11 cellular contexts compared by ENCODE assay signal in the genomic region with DNA sequence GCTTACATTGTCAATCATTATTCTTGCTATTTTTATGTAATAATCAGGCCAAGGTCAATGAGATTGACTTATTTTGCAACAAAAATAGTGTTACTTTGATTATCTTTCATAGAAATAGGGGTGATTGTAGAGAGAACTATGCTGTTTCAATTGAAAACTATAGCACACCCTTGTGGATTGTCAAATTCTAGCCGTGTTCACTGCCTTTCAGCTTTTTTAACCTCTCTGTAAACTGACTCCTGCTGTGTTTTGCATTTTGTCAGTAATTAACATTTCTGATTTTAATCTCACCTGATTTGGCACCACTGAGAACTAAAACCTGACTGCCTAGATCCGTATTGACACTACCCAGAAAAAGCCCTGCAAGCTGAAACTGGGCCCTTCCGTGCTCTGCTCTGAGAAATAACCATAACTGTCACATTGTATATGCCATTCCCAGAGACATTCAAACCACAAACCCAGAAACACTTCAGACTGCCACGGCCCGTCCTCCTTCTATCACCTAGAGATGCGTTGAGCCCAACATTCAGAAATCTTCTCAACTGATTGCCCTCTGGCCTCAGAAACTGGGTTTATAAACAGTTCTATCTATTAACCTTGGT. TPM values are rescaled to one million over a fixed set of nuclear protein-coding genes. Genes with fewer than 3 reads are reported as not detected.
A peak's percentile ranks its signal among the peaks of the same experiment; 100 is the strongest.
DNase-seq lines count a peak whose midpoint lies in the region; ATAC-seq and TF ChIP-seq lines count a peak whose summit lies in the region.
"Had no signal": no experiment of that assay in that cellular context is flagged by ENCODE, and none has a peak within 500 bp of the region (broad histone marks: within the 10 kb centered on the region; RNA-seq: fewer than 3 reads in every experiment).

No MANE protein-coding gene starts in this region.

- TF ChIP-seq CTCF in PC-9 (conservative IDR thresholded peaks at IDR 0.05) (peak; percentile 40; the same call in 1 of the 2 replicates), foreskin fibroblast (IDR thresholded peaks at IDR 0.05; ENCODE audit: low read depth, low read length) (peak; percentile 47), type B pancreatic cell (conservative IDR thresholded peaks at IDR 0.05) (no peak)
- no peak for TF ChIP-seq CTCF in activated CD8-positive, alpha-beta T cell treated with anti-CD3 and anti-CD28 coated beads for 36 hours (IDR thresholded peaks at IDR 0.05)

- no TSS peak for BruUV-seq in PC-9 (replicated peaks; lab: Mats Ljungman, UMichigan)

- H3K9me2 ChIP-seq in PC-9 (ENCODE audit: insufficient read depth): no peaks in the 10 kb centered on the region

- H3K9me3 Mint-ChIP-seq in type B pancreatic cell: no peaks in the 10 kb centered on the region
- H3K9me3 Mint-ChIP-seq in T-helper 2 cell treated with Interferon-gamma antibody and Interleukin-4, amounts not matched to agents 5 μg/mL and 100 μg/mL, for 36 hours: no peaks in the 10 kb centered on the region
- no peaks in the 10 kb centered on the region for H3K9me3 Mint-ChIP-seq in activated CD8-positive, alpha-beta T cell treated with anti-CD3 and anti-CD28 coated beads for 36 hours

- H3K27me3 ChIP-seq in PC-9 (ENCODE audit: insufficient read depth, low read depth): no peaks in the 10 kb centered on the region
- H3K27me3 ChIP-seq: thyroid gland had no signal

- peak; percentile 4 for DNase-seq in SKM-1 treated with dmso at 0.1 percent for 144 hours (lab: John Stamatoyannopoulos, UW; ENCODE audit: unreplicated experiment)
- DNase-seq in SKM-1 (lab: John Stamatoyannopoulos, UW; ENCODE audit: unreplicated experiment): no peak
- DNase-seq in PC-9: peak; percentile 10 to 36
- peak in 1 of 2 donors; percentile 26 for DNase-seq in foreskin fibroblast
- DNase-seq in type B pancreatic cell (ENCODE audit: extremely low spot score, unreplicated experiment): no peak
- DNase-seq in T-helper 2 cell treated with Interferon-gamma antibody and Interleukin-4, amounts not matched to agents 5 μg/mL and 100 μg/mL, for 36 hours (ENCODE audit: low spot score): no peak
- no peak for DNase-seq in activated CD8-positive, alpha-beta T cell treated with anti-CD3 and anti-CD28 coated beads for 36 hours
- DNase-seq: activated T-cell treated with anti-CD3 and anti-CD28 coated beads, Interleukin-2, amount 50 U/mL, for 48 hours; lower lobe of right lung; thyroid gland had no signal

- H4K20me1 ChIP-seq in PC-9 (ENCODE audit: insufficient read depth): no peaks in the 10 kb centered on the region

- H3K27me3 Mint-ChIP-seq in type B pancreatic cell: no peaks in the 10 kb centered on the region
- peaks cover 3% of the 10 kb centered on the region for H3K27me3 Mint-ChIP-seq in T-helper 2 cell treated with Interferon-gamma antibody and Interleukin-4, amounts not matched to agents 5 μg/mL and 100 μg/mL, for 36 hours (ENCODE audit: low read depth)
- peaks cover 2% of the 10 kb centered on the region for H3K27me3 Mint-ChIP-seq in activated CD8-positive, alpha-beta T cell treated with anti-CD3 and anti-CD28 coated beads for 36 hours

- H2AFZ ChIP-seq in PC-9: peak overlapping the region; percentile 64; the same call in 1 of the 2 replicates

- H3F3A ChIP-seq in PC-9 (ENCODE audit: insufficient read depth, low read depth): peaks cover 18% of the 10 kb centered on the region

- peak overlapping the region; percentile 58 for H3K4me2 ChIP-seq in PC-9

- POLR2A ChIA-PET in PC-9 (lab: Charles Lee; ENCODE audit: unreplicated experiment): interaction anchor here (0.6 to 0.7 kb wide), 2 partner anchors 387 to 410 kb away, joined by 3 read pairs; no protein-coding TSS in a partner anchor
- POLR2A ChIA-PET in activated CD8-positive, alpha-beta T cell treated with anti-CD3 and anti-CD28 coated beads for 36 hours (lab: Charles Lee): interaction anchor here (1.5 kb wide), 1 partner anchor 35 kb away, joined by 3 read pairs; no protein-coding TSS in a partner anchor

- H3K4me3 ChIP-seq in PC-9 (no peak overlapping the region), foreskin fibroblast (ENCODE audit: low read depth in 1 of 2, low read length in 2 of 2) (no peak overlapping the region)
- H3K4me3 ChIP-seq: lower lobe of right lung, thyroid gland had no signal

- peaks cover 4% of the 10 kb centered on the region for H3K4me1 Mint-ChIP-seq in type B pancreatic cell (ENCODE audit: unreplicated experiment)
- H3K4me1 Mint-ChIP-seq in T-helper 2 cell treated with Interferon-gamma antibody and Interleukin-4, amounts not matched to agents 5 μg/mL and 100 μg/mL, for 36 hours (ENCODE audit: low read depth): peaks cover 3% of the 10 kb centered on the region
- peaks cover 3% of the 10 kb centered on the region for H3K4me1 Mint-ChIP-seq in activated CD8-positive, alpha-beta T cell treated with anti-CD3 and anti-CD28 coated beads for 36 hours (ENCODE audit: low read depth)

- peaks cover 5% of the 10 kb centered on the region; the same call in 1 of the 2 replicates for H3K9me3 ChIP-seq in PC-9 (ENCODE audit: insufficient read depth, low read depth)
- H3K9me3 ChIP-seq: lower lobe of right lung, thyroid gland had no signal

- no peak overlapping the region for H3K4me3 Mint-ChIP-seq in type B pancreatic cell
- H3K4me3 Mint-ChIP-seq in T-helper 2 cell treated with Interferon-gamma antibody and Interleukin-4, amounts not matched to agents 5 μg/mL and 100 μg/mL, for 36 hours: no peak overlapping the region
- H3K4me3 Mint-ChIP-seq in activated CD8-positive, alpha-beta T cell treated with anti-CD3 and anti-CD28 coated beads for 36 hours: no peak overlapping the region

- no peak for ATAC-seq in activated CD8-positive, alpha-beta T cell treated with anti-CD3 and anti-CD28 coated beads for 36 hours
- ATAC-seq in HG02588 (IDR thresholded peaks at IDR 0.05; ENCODE audit: unreplicated experiment): no peak

- no peaks in the 10 kb centered on the region for H3K36me3 ChIP-seq in PC-9 (ENCODE audit: low read depth)
- H3K36me3 ChIP-seq: lower lobe of right lung, thyroid gland had no signal

- H3K27ac ChIP-seq in PC-9: peak overlapping the region; percentile 85
- H3K27ac ChIP-seq: lower lobe of right lung, thyroid gland had no signal

- CTCF ChIA-PET in PC-9 (lab: Charles Lee): interaction anchor here (0.6 to 1.5 kb wide), 5 partner anchors 41 to 173 kb away, joined by 3 to 6 read pairs (median 4); no protein-coding TSS in a partner anchor
- CTCF ChIA-PET in activated CD8-positive, alpha-beta T cell treated with anti-CD3 and anti-CD28 coated beads for 36 hours (lab: Charles Lee): interaction anchor here (0.9 to 2.1 kb wide), 6 partner anchors 10 to 410 kb away, joined by 3 to 7 read pairs (median 3); no protein-coding TSS in a partner anchor

- H3K79me2 ChIP-seq in PC-9 (ENCODE audit: low read depth): no peaks in the 10 kb centered on the region

- peak overlapping the region; percentile 12 for H3K27ac Mint-ChIP-seq in type B pancreatic cell
- H3K27ac Mint-ChIP-seq in T-helper 2 cell treated with Interferon-gamma antibody and Interleukin-4, amounts not matched to agents 5 μg/mL and 100 μg/mL, for 36 hours: no peak overlapping the region
- no peak overlapping the region for H3K27ac Mint-ChIP-seq in activated CD8-positive, alpha-beta T cell treated with anti-CD3 and anti-CD28 coated beads for 36 hours

- intact Hi-C loops in PC-9 (cut with micrococcal nuclease; ENCODE audit: unreplicated experiment): loop anchor here (2.0 to 5.0 kb wide), 3 partner anchors 26 to 409 kb away; partner anchors contain the start of gene ETV6
- intact Hi-C loops in activated CD8-positive, alpha-beta T cell treated with anti-CD3 and anti-CD28 coated beads for 36 hours (cut with micrococcal nuclease): no loop called here

- H3K4me1 ChIP-seq in PC-9 (replicated peaks; ENCODE audit: insufficient read depth): peaks cover 25% of the 10 kb centered on the region
- H3K4me1 ChIP-seq: thyroid gland had no signal

- H3K36me3 Mint-ChIP-seq in type B pancreatic cell: no peaks in the 10 kb centered on the region
- H3K36me3 Mint-ChIP-seq in T-helper 2 cell treated with Interferon-gamma antibody and Interleukin-4, amounts not matched to agents 5 μg/mL and 100 μg/mL, for 36 hours (ENCODE audit: low read depth): no peaks in the 10 kb centered on the region
- H3K36me3 Mint-ChIP-seq in activated CD8-positive, alpha-beta T cell treated with anti-CD3 and anti-CD28 coated beads for 36 hours (ENCODE audit: low read depth): no peaks in the 10 kb centered on the region

RNA-seq across cellular contexts. Expression of gene ETV6, which starts 26.6 kb away (rescaled TPM):
- total RNA-seq in PC-9 (2021): 52.1 and 62.8 TPM in 2 replicates
- total RNA-seq in type B pancreatic cell (ENCODE audit: low replicate concordance): 26.5 and 47.1 TPM in 2 replicates
- 10 to 100 TPM; 20.5 to 22.7 TPM for total RNA-seq in activated CD8-positive, alpha-beta T cell treated with anti-CD3 and anti-CD28 coated beads for 36 hours

Comparison
In these comparisons a context has a peak if more than half of its experiments do, and no peak if none do; other contexts are left out.
1. DNase-seq: peak in SKM-1 treated with dmso at 0.1 percent for 144 hours (single experiment) and PC-9 (2 of 2); none in SKM-1 (single experiment), type B pancreatic cell (single experiment), T-helper 2 cell treated with Interferon-gamma antibody and Interleukin-4, amounts not matched to agents 5 μg/mL and 100 μg/mL, for 36 hours (single experiment) and activated CD8-positive, alpha-beta T cell treated with anti-CD3 and anti-CD28 coated beads for 36 hours (single experiment).
2. CTCF ChIP-seq: peak in PC-9 (single experiment) and foreskin fibroblast (single experiment); none in type B pancreatic cell (single experiment) and activated CD8-positive, alpha-beta T cell treated with anti-CD3 and anti-CD28 coated beads for 36 hours (single experiment).